In genomic region chr2:87994304-87994850, GRCh38 we compare ENCODE assay signal across 3 cellular contexts. TPM values are rescaled to one million over a fixed set of nuclear protein-coding genes. Genes with fewer than 3 reads are reported as not detected.
"Had no signal": no experiment of that assay in that cellular context is flagged by ENCODE, and none has a peak within 500 bp of the region (broad histone marks: within the 10 kb centered on the region; RNA-seq: fewer than 3 reads in every experiment).

No MANE protein-coding gene starts in this region.

RNA-seq across cellular contexts. Expression of gene RNU2-63P, which starts 22.0 kb away (rescaled TPM):
- total RNA-seq: LHCN-M2, Right ventricle myocardium superior had no signal
- polyA plus RNA-seq: SK-N-SH had no signal
